Comparison of ENCODE assay signal across 23 cellular contexts in the genomic region with DNA sequence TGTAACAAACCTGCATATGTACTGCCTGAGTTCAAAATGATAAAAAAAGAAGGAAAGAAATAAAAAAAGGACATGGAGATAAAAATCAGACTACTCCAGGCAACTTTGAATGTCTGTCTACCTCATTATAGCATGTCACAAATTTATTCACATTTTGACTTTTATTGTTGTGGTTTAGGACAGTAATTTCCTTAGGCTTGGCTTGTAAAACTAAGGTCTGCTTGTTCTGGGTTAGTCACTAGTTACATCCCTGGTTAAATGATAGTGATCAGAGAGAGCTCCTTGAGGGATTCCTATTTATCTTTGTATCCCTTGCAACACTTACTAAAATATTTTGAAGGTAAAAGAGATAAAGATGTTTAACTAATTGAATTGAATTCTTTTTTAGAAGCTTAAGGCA.
"Had no signal": no experiment of that assay in that cellular context is flagged by ENCODE, and none has a peak within 500 bp of the region (broad histone marks: within the 10 kb centered on the region; RNA-seq: fewer than 3 reads in every experiment).

No MANE protein-coding gene starts in this region.

- H3K36me3 Mint-ChIP-seq: neural progenitor cell had no signal

- H3K27me3 ChIP-seq: esophagus squamous epithelium, gastroesophageal sphincter, neural progenitor cell, ovary, stomach, transverse colon had no signal

- DNase-seq: dermis blood vessel endothelial cell; esophagus squamous epithelium; foreskin fibroblast; glutamatergic neuron; kidney; left cardiac atrium; left ventricle myocardium superior; mesendoderm; naive thymus-derived CD8-positive, alpha-beta T cell; nucleus accumbens; right cardiac atrium; stimulated activated CD4-positive, alpha-beta T cell treated with anti-CD3 and anti-CD28 coated beads, Interleukin-12 subunit alpha, Interleukin-12 subunit beta, amount 100 ng/mL, for 4 hours; stimulated activated naive CD4-positive, alpha-beta T cell; stomach; substantia nigra; transverse colon had no signal

- H3K4me1 Mint-ChIP-seq: neural progenitor cell had no signal

- H3K4me1 ChIP-seq: esophagus squamous epithelium, gastroesophageal sphincter, neural progenitor cell, stomach, transverse colon had no signal

- H3K9me3 ChIP-seq: esophagus squamous epithelium, gastroesophageal sphincter, ovary, thoracic aorta, transverse colon had no signal

- FAIRE-seq: small intestine had no signal

- H3K27me3 Mint-ChIP-seq: naive thymus-derived CD8-positive, alpha-beta T cell; progenitor cell of endocrine pancreas had no signal

- H3K27ac ChIP-seq: esophagus squamous epithelium, gastroesophageal sphincter, neural progenitor cell, stomach, thoracic aorta, transverse colon had no signal

- H3K4me2 ChIP-seq: neural progenitor cell had no signal

- H3K36me3 ChIP-seq: esophagus squamous epithelium, gastroesophageal sphincter, neural progenitor cell, stomach, thoracic aorta, transverse colon had no signal

- H3K4me3 ChIP-seq: esophagus squamous epithelium, gastroesophageal sphincter, lung, neural progenitor cell, ovary, stomach, thoracic aorta, transverse colon had no signal

- H3K27ac Mint-ChIP-seq: neural progenitor cell, progenitor cell of endocrine pancreas had no signal

- ATAC-seq: gastroesophageal sphincter; left cardiac atrium; left ventricle myocardium superior; naive thymus-derived CD8-positive, alpha-beta T cell; right cardiac atrium had no signal

- H3K9ac ChIP-seq: neural progenitor cell had no signal

- H3K4me3 Mint-ChIP-seq: naive thymus-derived CD8-positive, alpha-beta T cell; neural progenitor cell had no signal

- H2AFZ ChIP-seq: neural progenitor cell had no signal
